Comparison of ENCODE assay signal across 8 cellular contexts in the genomic region with DNA sequence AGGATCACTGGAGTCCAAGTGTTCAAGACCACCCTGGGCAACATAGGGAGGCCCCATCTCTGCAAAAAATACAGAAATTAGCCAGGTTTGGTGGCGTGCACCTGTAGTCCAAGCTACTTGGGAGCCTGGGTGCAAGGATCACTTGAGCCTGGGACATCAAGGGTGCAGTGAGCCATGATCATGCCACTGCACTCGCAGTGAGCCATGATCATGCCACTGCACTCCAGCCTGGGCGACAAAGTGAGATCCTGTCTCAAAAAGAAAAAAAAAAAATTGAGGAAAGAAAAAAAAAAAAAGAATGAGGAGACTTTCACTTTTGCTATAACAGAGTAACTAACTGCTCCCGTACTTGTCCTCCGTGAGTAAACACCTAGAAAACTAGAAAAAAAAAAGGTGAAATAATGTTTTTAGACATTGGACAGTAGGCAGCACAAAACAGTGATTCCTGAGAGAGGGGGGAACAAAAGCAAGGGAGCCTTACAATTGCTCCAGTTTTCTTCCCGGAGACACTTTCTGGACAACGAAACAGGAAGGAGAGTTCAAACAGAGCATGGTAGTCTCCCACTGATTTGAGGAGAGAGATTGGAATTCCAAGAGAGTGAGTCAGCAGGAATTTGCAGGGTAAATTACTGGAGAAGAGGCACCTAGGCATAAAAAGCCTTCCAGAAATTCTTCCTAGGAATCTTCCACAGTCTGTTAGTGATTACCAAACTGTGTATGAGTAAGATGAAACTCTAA. TPM values are rescaled to one million over a fixed set of nuclear protein-coding genes. Genes with fewer than 3 reads are reported as not detected.
DNase-seq lines count a peak whose midpoint lies in the region; ATAC-seq and TF ChIP-seq lines count a peak whose summit lies in the region.

No MANE protein-coding gene starts in this region.

- H3K4me3 Mint-ChIP-seq in endothelial cell (ENCODE audit: unreplicated experiment), result peak overlapping the region; percentile 22

- no peaks in the 10 kb centered on the region for H3K27me3 ChIP-seq in mucosa of rectum (ENCODE audit: control insufficient read depth in 2 of 2, insufficient read depth in 2 of 2, low read length in 2 of 2)

- no peaks in the 10 kb centered on the region for H3K36me3 ChIP-seq in mucosa of rectum (ENCODE audit: control insufficient read depth in 2 of 2, insufficient read depth in 2 of 2, low read length in 2 of 2)

- no peak for TF ChIP-seq CTCF in endothelial cell (IDR thresholded peaks at IDR 0.05; ENCODE audit: unreplicated experiment)

- H3K36me3 Mint-ChIP-seq in endothelial cell (ENCODE audit: low read depth, unreplicated experiment), result peaks cover 7% of the 10 kb centered on the region

- H3K9me3 Mint-ChIP-seq in endothelial cell (ENCODE audit: unreplicated experiment), result no peaks in the 10 kb centered on the region

- no peaks in the 10 kb centered on the region for H3K9me3 ChIP-seq in mucosa of rectum (ENCODE audit: control insufficient read depth in 2 of 2, low read length in 2 of 2)

- H3K4me1 ChIP-seq in mucosa of rectum (ENCODE audit: control insufficient read depth in 2 of 2, insufficient read depth in 2 of 2, low read length in 2 of 2), result peaks cover 0 to 1% of the 10 kb centered on the region in 2 donors

- H3K27ac Mint-ChIP-seq in endothelial cell (ENCODE audit: unreplicated experiment), result peak overlapping the region; percentile 98

- H3K27ac ChIP-seq in mucosa of rectum (ENCODE audit: low read depth in 2 of 2, low read length in 2 of 2), result peak overlapping the region; percentile 36 to 43

- H3K27me3 Mint-ChIP-seq in endothelial cell (ENCODE audit: unreplicated experiment), result peaks cover 5% of the 10 kb centered on the region

- peak; percentile 83 for DNase-seq in GM03348 (ENCODE audit: low spot score)
- DNase-seq in RKO (ENCODE audit: low spot score), result peak; percentile 92
- peak; percentile 28 for DNase-seq in endothelial cell (ENCODE audit: low spot score)
- no peak for DNase-seq in HK-2 (ENCODE audit: unreplicated experiment)
- no peak for DNase-seq in AML-193 (lab: John Stamatoyannopoulos, UW)

- H3K4me3 ChIP-seq in mucosa of rectum (ENCODE audit: low read length in 2 of 2), result peak overlapping the region; percentile 53 to 82

- peak overlapping the region; percentile 52 to 53 for H3K9ac ChIP-seq in mucosa of rectum (ENCODE audit: low read depth in 1 of 2, low read length in 2 of 2)

- ATAC-seq in GM18519 (IDR thresholded peaks at IDR 0.05; ENCODE audit: low FRiP score, unreplicated experiment) (no peak), GM18858 (IDR thresholded peaks at IDR 0.05; ENCODE audit: unreplicated experiment) (no peak)

- H3K4me1 Mint-ChIP-seq in endothelial cell (ENCODE audit: unreplicated experiment), result peaks cover 10% of the 10 kb centered on the region

RNA-seq across cellular contexts. Expression of a gene that starts 6.9 kb away (rescaled TPM):
- 9.0 TPM for total RNA-seq in endothelial cell (ENCODE audit: unreplicated experiment)

RNA-seq across cellular contexts. Expression of a gene that starts 13.6 kb away (rescaled TPM):
- 16.9 TPM for total RNA-seq in endothelial cell (ENCODE audit: unreplicated experiment)

RNA-seq across cellular contexts. Expression of a gene that starts 49.6 kb away (rescaled TPM):
- total RNA-seq in endothelial cell (ENCODE audit: unreplicated experiment), result 81.5 TPM

Comparison
In these comparisons a context has a peak if more than half of its experiments do, and no peak if none do; other contexts are left out.
1. DNase-seq: peak in GM03348 (single experiment), RKO (single experiment) and endothelial cell (single experiment); none in HK-2 (single experiment) and AML-193 (0 of 2).